18 cellular contexts compared by ENCODE assay signal in genomic region chr10:114686013-114686412, GRCh38. TPM values are rescaled to one million over a fixed set of nuclear protein-coding genes. Genes with fewer than 3 reads are reported as not detected.
DNase-seq lines count a peak whose midpoint lies in the region; ATAC-seq and TF ChIP-seq lines count a peak whose summit lies in the region.
"Had no signal": no experiment of that assay in that cellular context is flagged by ENCODE, and none has a peak within 500 bp of the region (broad histone marks: within the 10 kb centered on the region; RNA-seq: fewer than 3 reads in every experiment).

No MANE protein-coding gene starts in this region.

- intact Hi-C loops in Right ventricle myocardium superior (cut with DNase I) = no loop called here
- intact Hi-C loops in right cardiac atrium (cut with DNase I) = loop anchor here in 2 of 4 donors (10.0 kb wide), 1 partner anchor 51 kb away; no protein-coding TSS in a partner anchor

- no peak for TF ChIP-seq CTCF in right atrium auricular region (IDR thresholded peaks at IDR 0.05)

- ATAC-seq in Right ventricle myocardium superior (ENCODE audit: poor library complexity) (no peak), right cardiac atrium (no peak), HG02610 (IDR thresholded peaks at IDR 0.05; ENCODE audit: unreplicated experiment) (no peak), HG02884 (IDR thresholded peaks at IDR 0.05; ENCODE audit: unreplicated experiment) (no peak), GM18907 (IDR thresholded peaks at IDR 0.05; ENCODE audit: unreplicated experiment) (no peak)
- ATAC-seq: activated naive CD8-positive, alpha-beta T cell treated with anti-CD3 and anti-CD28 coated beads, Interleukin-2, amount 50 U/mL, for 24 hours; activated T-helper 17 cell treated with anti-CD3 and anti-CD28 coated beads, Interleukin-2, amount 50 U/mL, for 72 hours; stimulated activated memory B cell treated with anti-CD40 and anti-IgM and Interleukin-4, amounts not matched to agents 10 μg/mL and 1 μg/mL and 100 μg/mL, for 72 hours had no signal

- DNase-seq in right atrium auricular region (ENCODE audit: low spot score) = no peak
- no peak for DNase-seq in Right ventricle myocardium superior
- no peak for DNase-seq in right cardiac atrium
- peak; percentile 61 to 63 for DNase-seq in trophoblast cell
- DNase-seq in SHP77 treated with DMSO at 0.1 percent for 48 hours (lab: John Stamatoyannopoulos, UW) = no peak
- DNase-seq: activated naive CD8-positive, alpha-beta T cell treated with anti-CD3 and anti-CD28 coated beads, Interleukin-2, amount 50 U/mL, for 24 hours; CD4-positive, alpha-beta T cell; DMS79 treated with DMSO at 0.1 percent for 48 hours; effector CD4-positive, alpha-beta T cell; kidney glomerular epithelial cell; MM.1S; NCI-H187 had no signal

- H4K91ac ChIP-seq in trophoblast cell (ENCODE audit: low read depth, low read length) = no peak overlapping the region

- no peak overlapping the region for H4K8ac ChIP-seq in trophoblast cell (ENCODE audit: low read depth, low read length)

- H3K79me2 ChIP-seq in trophoblast cell (ENCODE audit: control insufficient read depth, insufficient read depth, low read length, poor library complexity) = no peaks in the 10 kb centered on the region
- H3K79me2 ChIP-seq: parathyroid adenoma had no signal

- no peak overlapping the region for H3K23ac ChIP-seq in trophoblast cell (ENCODE audit: low read length)

- H3K9me3 ChIP-seq in right atrium auricular region (no peaks in the 10 kb centered on the region), right cardiac atrium (ENCODE audit: control insufficient read depth, low read length) (no peaks in the 10 kb centered on the region), trophoblast cell (ENCODE audit: insufficient read depth, low read depth, low read length) (peaks cover 1% of the 10 kb centered on the region)

- H3K27ac ChIP-seq in right atrium auricular region = peak overlapping the region; percentile 77 to 86
- peak overlapping the region; percentile 56 for H3K27ac ChIP-seq in right cardiac atrium (ENCODE audit: low read length)
- no peak overlapping the region for H3K27ac ChIP-seq in trophoblast cell (ENCODE audit: low read depth, low read length)
- H3K27ac ChIP-seq: parathyroid adenoma had no signal

- no peak overlapping the region for H2BK12ac ChIP-seq in trophoblast cell (ENCODE audit: low read length)

- H3K36me3 ChIP-seq in right atrium auricular region = no peaks in the 10 kb centered on the region
- H3K36me3 ChIP-seq in trophoblast cell (ENCODE audit: control insufficient read depth in 1 of 2, insufficient read depth in 2 of 2, low read length in 2 of 2) = no peaks in the 10 kb centered on the region

- peaks cover 0 to 59% of the 10 kb centered on the region in 2 donors for H3K4me1 ChIP-seq in right atrium auricular region
- H3K4me1 ChIP-seq in right cardiac atrium (ENCODE audit: control insufficient read depth, insufficient read depth, low read length) = peaks cover 6% of the 10 kb centered on the region
- H3K4me1 ChIP-seq in trophoblast cell (ENCODE audit: control insufficient read depth in 1 of 2, insufficient read depth in 2 of 2, low read length in 2 of 2) = peaks cover 3 to 11% of the 10 kb centered on the region in 2 experiments

- no peak overlapping the region for H2BK120ac ChIP-seq in trophoblast cell (ENCODE audit: insufficient read depth, low read length, poor library complexity)

- H3K4me2 ChIP-seq in trophoblast cell (ENCODE audit: low read length) = no peak overlapping the region

- 87% methylated on average over 2 of the region's 2 CpGs for WGBS in right cardiac atrium
- WGBS in trophoblast cell (ENCODE audit: extremely low coverage, insufficient coverage, insufficient read length) = no CpG with 5 or more reads among the region's 2 CpGs

- no peak overlapping the region for H4K12ac ChIP-seq in trophoblast cell (ENCODE audit: low read depth, low read length)

- no peak overlapping the region for H3K18ac ChIP-seq in trophoblast cell (ENCODE audit: low read length)

- no peak overlapping the region for H2AFZ ChIP-seq in trophoblast cell (ENCODE audit: insufficient read depth, low read length, poor library complexity)

- H3K9ac ChIP-seq in trophoblast cell (ENCODE audit: low read length) = no peak overlapping the region
- H3K9ac ChIP-seq: parathyroid adenoma had no signal

- H3K4me3 ChIP-seq in right atrium auricular region (no peak overlapping the region), right cardiac atrium (ENCODE audit: low read length) (no peak overlapping the region), trophoblast cell (ENCODE audit: low read depth, low read length) (no peak overlapping the region)

- no peak overlapping the region for H2AK5ac ChIP-seq in trophoblast cell (ENCODE audit: low read length)

- H3K4ac ChIP-seq in trophoblast cell (ENCODE audit: low read depth, low read length) = no peak overlapping the region

- no peak overlapping the region for H2BK5ac ChIP-seq in trophoblast cell (ENCODE audit: low read depth, low read length, poor library complexity)

- H3K14ac ChIP-seq in trophoblast cell (ENCODE audit: low read length) = no peak overlapping the region

- H3K27me3 ChIP-seq in right atrium auricular region (no peaks in the 10 kb centered on the region), right cardiac atrium (ENCODE audit: control insufficient read depth, insufficient read depth) (no peaks in the 10 kb centered on the region), trophoblast cell (ENCODE audit: insufficient read depth, low read length) (no peaks in the 10 kb centered on the region)

- H3K79me1 ChIP-seq in trophoblast cell (ENCODE audit: low read length) = peaks cover 3% of the 10 kb centered on the region

RNA-seq across cellular contexts. Expression of gene ABLIM1, which starts 27.9 kb away (rescaled TPM):
- total RNA-seq in right atrium auricular region (100 to 1,000 TPM; 359 to 404 TPM), Right ventricle myocardium superior (772 TPM), right cardiac atrium (100 to 1,000 TPM; 385 to 462 (median 426) TPM)
- polyA plus RNA-seq in right cardiac atrium = 149 TPM
- polyA plus RNA-seq in trophoblast cell (2013) = 12.7 and 12.9 TPM in 2 replicates

Comparison
In these comparisons a context has a peak if more than half of its experiments do, and no peak if none do; other contexts are left out.
1. DNase-seq: peak in trophoblast cell (2 of 2); none in right atrium auricular region (single experiment), Right ventricle myocardium superior (single experiment), right cardiac atrium (0 of 3) and SHP77 treated with DMSO at 0.1 percent for 48 hours (single experiment).